In the genomic region with DNA sequence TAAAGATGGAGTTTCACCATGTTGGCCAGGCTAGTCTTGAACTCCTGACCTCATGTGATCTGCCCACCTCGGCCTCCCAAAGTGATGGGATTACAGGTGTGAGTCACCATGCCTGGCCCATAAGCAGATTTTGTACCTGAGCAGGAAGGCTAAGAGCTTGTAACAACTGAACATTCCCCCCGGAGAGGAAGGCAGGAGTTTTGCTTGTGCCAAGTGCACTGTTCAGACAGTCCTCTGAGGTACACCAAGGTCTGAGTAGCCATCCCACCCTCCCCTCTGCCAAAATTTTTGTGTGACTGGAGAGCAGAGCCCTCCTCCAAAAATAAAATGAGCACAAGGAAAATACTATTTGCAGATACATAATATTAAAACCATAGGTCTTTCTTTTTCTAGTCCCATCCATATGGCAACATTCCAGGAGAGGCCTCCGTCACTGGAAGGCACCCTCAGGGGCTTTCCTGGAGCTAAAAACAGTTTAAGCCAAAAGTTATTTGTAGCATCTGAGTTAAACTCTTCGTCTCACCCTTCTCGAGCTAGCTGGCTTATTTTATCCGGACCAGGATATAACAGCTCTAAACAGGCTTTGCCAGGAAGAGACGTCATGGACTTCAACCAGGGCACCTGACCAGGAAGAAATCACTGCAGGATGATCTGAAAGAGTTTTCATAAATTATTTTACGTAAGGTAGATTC, we compare ENCODE assay signal across 11 cellular contexts. TPM values are rescaled to one million over a fixed set of nuclear protein-coding genes. Genes with fewer than 3 reads are reported as not detected.
DNase-seq lines count a peak whose midpoint lies in the region; ATAC-seq and TF ChIP-seq lines count a peak whose summit lies in the region.
"Had no signal": no experiment of that assay in that cellular context is flagged by ENCODE, and none has a peak within 500 bp of the region (broad histone marks: within the 10 kb centered on the region; RNA-seq: fewer than 3 reads in every experiment).

No MANE protein-coding gene starts in this region.

- H3K27me3 ChIP-seq in A673 (replicated peaks; ENCODE audit: insufficient read depth, low read depth, low read length, poor library complexity) = no peaks in the 10 kb centered on the region

- no peak overlapping the region for H3K27ac Mint-ChIP-seq in stimulated activated naive B cell treated with anti-CD40 and anti-IgM and Interleukin-4, amounts not matched to agents 10 μg/mL and 1 μg/mL and 100 μg/mL, for 72 hours
- H3K27ac Mint-ChIP-seq: activated naive CD8-positive, alpha-beta T cell; stimulated activated naive CD8-positive, alpha-beta T cell treated with anti-CD3 and anti-CD28 coated beads, Interleukin-15, Interleukin-2, amounts not matched to agents 100 ng/mL and 50 ng/mL, for 24 hours had no signal

- no peaks in the 10 kb centered on the region for H4K20me1 ChIP-seq in OCI-LY7 (ENCODE audit: insufficient read depth, low read length)

- in situ Hi-C loops in astrocyte of the spinal cord (cut with HindIII; ENCODE audit: low sequenced_read_pairs) = no loop called here

- DNase-seq in A673 (ENCODE audit: low spot score) = peak; percentile 30
- DNase-seq in astrocyte of the spinal cord (ENCODE audit: low read depth, low spot score) = peak; percentile 45
- DNase-seq in left cardiac atrium = no peak
- peak; percentile 34 for DNase-seq in posterior vena cava (ENCODE audit: low spot score)
- no peak for DNase-seq in stimulated activated naive B cell treated with anti-CD40 and anti-IgM and Interleukin-4, amounts not matched to agents 10 μg/mL and 1 μg/mL and 100 μg/mL, for 72 hours
- no peak for DNase-seq in OCI-LY7 (ENCODE audit: low spot score)
- no peak for DNase-seq in inferior parietal cortex (ENCODE audit: extremely low spot score)
- DNase-seq: NCI-H510A had no signal

- H2AFZ ChIP-seq in OCI-LY7 (ENCODE audit: low read length) = no peak overlapping the region

- no peaks in the 10 kb centered on the region for H3K9me3 Mint-ChIP-seq in stimulated activated naive B cell treated with anti-CD40 and anti-IgM and Interleukin-4, amounts not matched to agents 10 μg/mL and 1 μg/mL and 100 μg/mL, for 72 hours
- H3K9me3 Mint-ChIP-seq: stimulated activated naive CD8-positive, alpha-beta T cell treated with anti-CD3 and anti-CD28 coated beads, Interleukin-15, Interleukin-2, amounts not matched to agents 100 ng/mL and 50 ng/mL, for 24 hours had no signal

- no peak overlapping the region for H3K4me2 ChIP-seq in OCI-LY7 (ENCODE audit: low read length)

- TF ChIP-seq CTCF in A673 (conservative IDR thresholded peaks at IDR 0.05; ENCODE audit: low read depth, low read length) (no peak), astrocyte of the spinal cord (IDR thresholded peaks at IDR 0.05; ENCODE audit: low read depth, low read length) (no peak), OCI-LY7 (conservative IDR thresholded peaks at IDR 0.05; ENCODE audit: low read length) (no peak)

- H3K4me1 Mint-ChIP-seq in stimulated activated naive B cell treated with anti-CD40 and anti-IgM and Interleukin-4, amounts not matched to agents 10 μg/mL and 1 μg/mL and 100 μg/mL, for 72 hours = no peaks in the 10 kb centered on the region

- H3K36me3 ChIP-seq in A673 (ENCODE audit: insufficient read depth, low read length, poor library complexity, severe bottlenecking) (no peaks in the 10 kb centered on the region), OCI-LY7 (ENCODE audit: insufficient read depth, low read length) (no peaks in the 10 kb centered on the region)

- H3K4me3 ChIP-seq in A673 (ENCODE audit: low read depth, low read length, poor library complexity, severe bottlenecking) = no peak overlapping the region
- no peak overlapping the region for H3K4me3 ChIP-seq in astrocyte of the spinal cord (ENCODE audit: low read depth, low read length)
- H3K4me3 ChIP-seq in OCI-LY7 (ENCODE audit: low read depth, low read length, poor library complexity, severe bottlenecking) = no peak overlapping the region

- H3K9me3 ChIP-seq in A673 (ENCODE audit: low read depth, low read length, poor library complexity, severe bottlenecking) (no peaks in the 10 kb centered on the region), OCI-LY7 (ENCODE audit: low read length) (no peaks in the 10 kb centered on the region)

- H3K79me2 ChIP-seq in OCI-LY7 (ENCODE audit: insufficient read depth, low read depth, low read length) = no peaks in the 10 kb centered on the region

- H3K9me2 ChIP-seq in OCI-LY7 (ENCODE audit: insufficient read depth, low read length) = no peaks in the 10 kb centered on the region

- BruUV-seq in A673 (replicated peaks; lab: Mats Ljungman, UMichigan) (no TSS peak), OCI-LY7 (replicated peaks; lab: Mats Ljungman, UMichigan) (no TSS peak)

- intact Hi-C loops in A673 (cut with micrococcal nuclease; ENCODE audit: unreplicated experiment) = no loop called here
- intact Hi-C loops in left cardiac atrium (cut with DNase I) = no loop called here
- intact Hi-C loops in posterior vena cava (cut with DNase I) = no loop called here
- intact Hi-C loops in OCI-LY7 (cut with micrococcal nuclease; ENCODE audit: unreplicated experiment) = no loop called here

- CTCF ChIA-PET in A673 (lab: Charles Lee) = no interaction called here
- CTCF ChIA-PET in OCI-LY7 (lab: Charles Lee; ENCODE audit: unreplicated experiment) = no interaction called here

- no peak overlapping the region for H3K4me3 Mint-ChIP-seq in stimulated activated naive B cell treated with anti-CD40 and anti-IgM and Interleukin-4, amounts not matched to agents 10 μg/mL and 1 μg/mL and 100 μg/mL, for 72 hours
- H3K4me3 Mint-ChIP-seq: activated naive CD8-positive, alpha-beta T cell; stimulated activated naive CD8-positive, alpha-beta T cell treated with anti-CD3 and anti-CD28 coated beads, Interleukin-15, Interleukin-2, amounts not matched to agents 100 ng/mL and 50 ng/mL, for 24 hours had no signal

- ATAC-seq in left cardiac atrium = peak; percentile 62 to 69
- ATAC-seq in stimulated activated naive B cell treated with anti-CD40 and anti-IgM and Interleukin-4, amounts not matched to agents 10 μg/mL and 1 μg/mL and 100 μg/mL, for 72 hours (replicated peaks) = no peak
- ATAC-seq in HG02970 (IDR thresholded peaks at IDR 0.05; ENCODE audit: low FRiP score, unreplicated experiment) = no peak

- peaks cover 0 to 3% of the 10 kb centered on the region in 2 donors for H3K36me3 Mint-ChIP-seq in stimulated activated naive B cell treated with anti-CD40 and anti-IgM and Interleukin-4, amounts not matched to agents 10 μg/mL and 1 μg/mL and 100 μg/mL, for 72 hours

- H3K27ac ChIP-seq in A673 (ENCODE audit: low read depth, low read length, poor library complexity, severe bottlenecking) (no peak overlapping the region), OCI-LY7 (ENCODE audit: low read depth, low read length, poor library complexity, severe bottlenecking) (no peak overlapping the region)

- peaks cover 11% of the 10 kb centered on the region for H3K4me1 ChIP-seq in A673 (ENCODE audit: insufficient read depth, low read length, poor library complexity, severe bottlenecking)
- no peaks in the 10 kb centered on the region for H3K4me1 ChIP-seq in OCI-LY7 (ENCODE audit: insufficient read depth, low read length, poor library complexity, severe bottlenecking)

- no peaks in the 10 kb centered on the region for H3K27me3 Mint-ChIP-seq in stimulated activated naive B cell treated with anti-CD40 and anti-IgM and Interleukin-4, amounts not matched to agents 10 μg/mL and 1 μg/mL and 100 μg/mL, for 72 hours
- H3K27me3 Mint-ChIP-seq: activated naive CD8-positive, alpha-beta T cell; stimulated activated naive CD8-positive, alpha-beta T cell treated with anti-CD3 and anti-CD28 coated beads, Interleukin-15, Interleukin-2, amounts not matched to agents 100 ng/mL and 50 ng/mL, for 24 hours had no signal

- POLR2A ChIA-PET in A673 (lab: Charles Lee; ENCODE audit: low non-redundant PET) (no interaction called here), OCI-LY7 (lab: Charles Lee) (interaction anchor here (0.6 kb wide), 1 partner anchor 130 kb away, joined by 3 read pairs; no protein-coding TSS in a partner anchor)

RNA-seq across cellular contexts. Expression of gene CAPN2, which starts 27.2 kb away (rescaled TPM):
- total RNA-seq in A673 (2021) = 131 and 137 TPM in 2 replicates
- total RNA-seq in left cardiac atrium = 100 to 1,000 TPM in 1 of 2 donors, 10 to 100 TPM in 1; 89.1 to 107 TPM
- 100 to 1,000 TPM; 234 to 289 TPM for total RNA-seq in posterior vena cava
- total RNA-seq in OCI-LY7 (2014; rRNA removed; shearing (Covaris generic)) = not detected in 2 replicates
- 0.52 TPM in 1 of 2 replicates, not detected in the other for total RNA-seq in OCI-LY7 (2022)

Comparison
In these comparisons a context has a peak if more than half of its experiments do, and no peak if none do; other contexts are left out.
1. DNase-seq: peak in A673 (single experiment), astrocyte of the spinal cord (single experiment) and posterior vena cava (single experiment); none in left cardiac atrium (single experiment), stimulated activated naive B cell treated with anti-CD40 and anti-IgM and Interleukin-4, amounts not matched to agents 10 μg/mL and 1 μg/mL and 100 μg/mL, for 72 hours (single experiment), OCI-LY7 (single experiment) and inferior parietal cortex (single experiment).
2. ATAC-seq: peak in left cardiac atrium (2 of 2); none in stimulated activated naive B cell treated with anti-CD40 and anti-IgM and Interleukin-4, amounts not matched to agents 10 μg/mL and 1 μg/mL and 100 μg/mL, for 72 hours (0 of 2) and HG02970 (single experiment).
3. RNA of gene CAPN2, which starts 27.2 kb away (total RNA-seq): 234 to 289 TPM in posterior vena cava, 131 to 137 TPM in A673 and 89.1 to 107 TPM in left cardiac atrium; 0.52 TPM in OCI-LY7; every median in the first group is over 10 times any median in the second.